Comparison of ENCODE assay signal across 13 cellular contexts in genomic region chr20:44154521-44155001, GRCh38. TPM values are rescaled to one million over a fixed set of nuclear protein-coding genes. Genes with fewer than 3 reads are reported as not detected.
A peak's percentile ranks its signal among the peaks of the same experiment; 100 is the strongest.
DNase-seq lines count a peak whose midpoint lies in the region; ATAC-seq and TF ChIP-seq lines count a peak whose summit lies in the region.
"Had no signal": no experiment of that assay in that cellular context is flagged by ENCODE, and none has a peak within 500 bp of the region (broad histone marks: within the 10 kb centered on the region; RNA-seq: fewer than 3 reads in every experiment).

No MANE protein-coding gene starts in this region.

- peak; percentile 42 for ATAC-seq in gastroesophageal sphincter
- ATAC-seq in HG03469 (IDR thresholded peaks at IDR 0.05; ENCODE audit: unreplicated experiment): no peak

- H3K4me3 ChIP-seq in gastroesophageal sphincter (no peak overlapping the region), skeletal muscle satellite cell (ENCODE audit: low read length) (no peak overlapping the region)

- no peak for TF ChIP-seq EP300 in gastroesophageal sphincter (IDR thresholded peaks at IDR 0.05)

- peaks cover 0 to 18% of the 10 kb centered on the region in 2 donors for H3K36me3 ChIP-seq in gastroesophageal sphincter
- H3K36me3 ChIP-seq in skeletal muscle satellite cell (ENCODE audit: insufficient read depth, low read length): no peaks in the 10 kb centered on the region

- WGBS in gastroesophageal sphincter (ENCODE audit: low coverage in 1 of 2), 2 donors: 40 to 67% methylated on average over 1 to 6 of the region's 7 CpGs

- H3K27me3 ChIP-seq in gastroesophageal sphincter (no peaks in the 10 kb centered on the region), skeletal muscle satellite cell (ENCODE audit: control insufficient read depth, insufficient read depth, low read length) (peaks cover 6% of the 10 kb centered on the region)

- peaks cover 11 to 85% (median 13%) of the 10 kb centered on the region in 3 donors for H3K4me1 ChIP-seq in gastroesophageal sphincter
- H3K4me1 ChIP-seq in skeletal muscle satellite cell (ENCODE audit: control insufficient read depth, insufficient read depth, low read length): peaks cover 10% of the 10 kb centered on the region

- peak overlapping the region; percentile 89 to 98 (median 94) for H3K27ac ChIP-seq in gastroesophageal sphincter

- DNase-seq in GM03348 (ENCODE audit: low spot score) (peak; percentile 82), SW480 (ENCODE audit: low spot score) (peak; percentile 58), hippocampal formation (lab: John Stamatoyannopoulos, UW) (no peak), DMS 273 treated with DMSO at 0.1 percent for 48 hours (lab: John Stamatoyannopoulos, UW) (no peak)
- DNase-seq in activated naive CD4-positive, alpha-beta T cell (lab: John Stamatoyannopoulos, UW): no peak
- DNase-seq: activated CD4-positive, CD25-positive, alpha-beta regulatory T cell treated with anti-CD3 and anti-CD28 coated beads, Interleukin-2, amount 50 U/mL, for 72 hours; activated T-cell treated with anti-CD3 and anti-CD28 coated beads, Interleukin-2, amount 50 U/mL, for 24 hours; NCI-H2029 treated with DMSO at 0.1 percent for 48 hours; retina had no signal

- peak; percentile 12 to 18 for TF ChIP-seq POLR2A in gastroesophageal sphincter (IDR thresholded peaks at IDR 0.05)

- H3K4me2 ChIP-seq in skeletal muscle satellite cell (ENCODE audit: low read length): no peak overlapping the region

- peak in 3 of 4 experiments; percentile 7 to 48 (median 29) for TF ChIP-seq CTCF in gastroesophageal sphincter (IDR thresholded peaks at IDR 0.05)

- H3K9me3 ChIP-seq in gastroesophageal sphincter (no peaks in the 10 kb centered on the region), skeletal muscle satellite cell (replicated peaks; ENCODE audit: low read length) (no peaks in the 10 kb centered on the region)

- H3K9ac ChIP-seq in skeletal muscle satellite cell (ENCODE audit: low read depth, low read length): peak overlapping the region; percentile 36

RNA-seq across cellular contexts. Expression of gene JPH2, which starts 32.4 kb away (rescaled TPM):
- 100 to 1,000 TPM; 173 to 442 (median 242) TPM for total RNA-seq in gastroesophageal sphincter
- under 0.01 and 5.9 TPM in 2 replicates for total RNA-seq in skeletal muscle satellite cell (2012; rRNA removed)
- total RNA-seq: CD8-positive, alpha-beta T cell had no signal

RNA-seq across cellular contexts. Expression of gene OSER1, which starts 56.0 kb away (rescaled TPM):
- 10 to 100 TPM; 47.6 to 97.3 (median 70.3) TPM for total RNA-seq in gastroesophageal sphincter
- total RNA-seq in skeletal muscle satellite cell (2012; rRNA removed): 34.7 and 35.2 TPM in 2 replicates

Comparison
In these comparisons a context has a peak if more than half of its experiments do, and no peak if none do; other contexts are left out.
1. DNase-seq: peak in GM03348 (single experiment) and SW480 (single experiment); none in hippocampal formation (0 of 2), activated naive CD4-positive, alpha-beta T cell (0 of 4) and DMS 273 treated with DMSO at 0.1 percent for 48 hours (single experiment).